ENCODE assay signal across 9 cellular contexts in the genomic region with DNA sequence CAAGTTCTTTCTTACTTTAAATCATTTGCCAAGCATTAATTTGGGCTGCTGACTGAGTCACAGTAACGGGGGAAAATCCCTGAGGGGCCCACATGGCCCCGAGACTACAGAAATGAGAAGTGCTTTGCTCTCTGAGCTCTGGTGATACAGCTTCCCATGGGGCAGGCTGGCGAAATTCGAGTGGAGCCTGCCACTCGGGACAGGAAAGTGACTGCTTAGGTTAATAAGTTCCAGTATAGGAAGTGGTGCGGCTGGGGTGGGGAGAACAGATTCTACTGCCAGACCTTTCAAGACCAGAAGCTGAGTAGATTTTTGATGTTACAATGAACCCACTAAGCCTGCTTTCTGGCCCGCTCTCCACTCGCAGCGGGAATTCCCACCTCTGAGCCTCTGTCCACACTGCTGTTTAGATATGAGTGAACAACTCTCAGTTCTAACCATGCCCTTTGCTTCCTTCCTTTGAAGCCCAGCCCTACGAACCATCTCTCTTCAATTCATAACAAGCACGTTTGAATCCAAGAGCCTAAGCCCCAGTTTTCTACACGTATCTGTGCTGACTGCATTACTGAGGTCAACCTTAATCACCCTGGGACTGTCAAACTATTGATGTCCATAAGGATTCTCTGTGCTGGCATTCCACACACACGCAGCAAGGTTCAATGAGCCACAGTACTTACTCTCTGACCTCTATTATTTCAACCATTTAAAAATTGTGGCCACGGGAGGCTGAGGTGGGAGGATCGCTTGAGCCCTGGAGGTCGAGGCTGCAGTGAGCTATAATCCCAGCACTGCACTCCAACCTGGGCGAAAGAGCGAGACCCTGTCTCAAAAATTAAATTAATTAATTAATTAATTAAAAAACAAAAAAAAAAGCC. TPM values are rescaled to one million over a fixed set of nuclear protein-coding genes. Genes with fewer than 3 reads are reported as not detected.
DNase-seq lines count a peak whose midpoint lies in the region; ATAC-seq, FAIRE-seq and TF ChIP-seq lines count a peak whose summit lies in the region.
"Had no signal": no experiment of that assay in that cellular context is flagged by ENCODE, and none has a peak within 500 bp of the region (broad histone marks: within the 10 kb centered on the region; RNA-seq: fewer than 3 reads in every experiment).

No MANE protein-coding gene starts in this region.

- POLR2A ChIA-PET in SK-N-SH (lab: Yijun Ruan, JAX) = no interaction called here

- no peak overlapping the region for H2AFZ ChIP-seq in SK-N-SH (ENCODE audit: low read depth)

- H3K27ac ChIP-seq in SK-N-SH (ENCODE audit: low read depth in 2 of 2, low read length in 1 of 2) = peak overlapping the region in 1 of 2 experiments; percentile 70; a peak in 3 of 4 replicates
- H3K27ac ChIP-seq in angular gyrus (ENCODE audit: low read depth, low read length) = peak overlapping the region; percentile 94
- H3K27ac ChIP-seq in lung (ENCODE audit: low read depth in 1 of 2, low read length in 1 of 2) = peak overlapping the region; percentile 12 to 81

- DNase-seq in GM13976 (ENCODE audit: low spot score) (peak; percentile 83), SK-N-SH (no peak), lung (ENCODE audit: low spot score) (no peak), epidermal melanocyte (ENCODE audit: insufficient read length, low spot score) (no peak), urothelium cell line (ENCODE audit: low spot score) (no peak)
- peak; percentile 81 for DNase-seq in stimulated activated naive CD8-positive, alpha-beta T cell treated with anti-CD3 and anti-CD28 coated beads, Interleukin-15, Interleukin-2, amounts not matched to agents 100 U/mL and 50 U/mL, for 24 hours

- H3K36me3 ChIP-seq in SK-N-SH (replicated peaks in 1 of 2; ENCODE audit: control insufficient read depth in 1 of 2, insufficient read depth in 2 of 2, low read length in 1 of 2) = peaks cover 25 to 27% of the 10 kb centered on the region in 2 experiments
- H3K36me3 ChIP-seq in lung (ENCODE audit: control insufficient read depth in 2 of 2, insufficient read depth in 2 of 2, low read length in 2 of 2) = peaks cover 0 to 11% of the 10 kb centered on the region in 2 donors

- H3K79me2 ChIP-seq in SK-N-SH (ENCODE audit: insufficient read depth) = peaks cover 96% of the 10 kb centered on the region

- peak; percentile 71 for ATAC-seq in HG02759 (IDR thresholded peaks at IDR 0.05; ENCODE audit: unreplicated experiment)
- ATAC-seq in lung (ENCODE audit: insufficient read depth, low FRiP score) = peak; percentile 67
- ATAC-seq in stimulated activated naive CD8-positive, alpha-beta T cell treated with anti-CD3 and anti-CD28 coated beads, Interleukin-15, Interleukin-2, amounts not matched to agents 100 U/mL and 50 U/mL, for 24 hours = peak; percentile 80

- no peaks in the 10 kb centered on the region for H3K9me2 ChIP-seq in SK-N-SH

- peak overlapping the region; percentile 21; the same call in 1 of the 2 replicates for H3K9ac ChIP-seq in SK-N-SH

- CTCF ChIA-PET in SK-N-SH (lab: Yijun Ruan, JAX) = interaction anchor here (1.5 kb wide), 1 partner anchor 151 kb away, joined by 4 read pairs; no protein-coding TSS in a partner anchor

- H3K27me3 ChIP-seq in SK-N-SH (ENCODE audit: insufficient read depth) = no peaks in the 10 kb centered on the region
- H3K27me3 ChIP-seq in lung (ENCODE audit: control insufficient read depth, insufficient read depth) = no peaks in the 10 kb centered on the region

- TF ChIP-seq EP300 in SK-N-SH (IDR thresholded peaks at IDR 0.05; ENCODE audit: borderline replicate concordance in 1 of 2, low read depth in 1 of 2, low read length in 1 of 2) = no peak

- H3K4me3 ChIP-seq in SK-N-SH (ENCODE audit: low read depth in 2 of 2, low read length in 1 of 2) (no peak overlapping the region), lung (no peak overlapping the region)

- peaks cover 28% of the 10 kb centered on the region for H3F3A ChIP-seq in SK-N-SH (replicated peaks; ENCODE audit: insufficient read depth)

- TF ChIP-seq CTCF in GM13976 (IDR thresholded peaks at IDR 0.05; ENCODE audit: borderline replicate concordance, control extremely low read depth, extremely low read depth, insufficient read depth, missing control alignments) (no peak), SK-N-SH (IDR thresholded peaks at IDR 0.05) (no peak), lung (IDR thresholded peaks at IDR 0.05; ENCODE audit: control extremely low read depth, extremely low read depth) (no peak)

- in situ Hi-C loops in GM13976 (cut with MboI; ENCODE audit: low sequenced_read_pairs, unreplicated experiment) = no loop called here

- WGBS in SK-N-SH (ENCODE audit: low lambda C conversion rate) = 68% methylated on average over 14 of the region's 18 CpGs
- WGBS in lung, 2 donors = 39 to 41% methylated on average over 18 of the region's 18 CpGs

- H3K9me3 ChIP-seq in SK-N-SH (no peaks in the 10 kb centered on the region), lung (ENCODE audit: control insufficient read depth in 2 of 2, insufficient read depth in 1 of 2, low read length in 1 of 2) (no peaks in the 10 kb centered on the region)

- H4K20me1 ChIP-seq in SK-N-SH (ENCODE audit: insufficient read depth) = peaks cover 19% of the 10 kb centered on the region; the same call in 1 of the 2 replicates

- H3K4me2 ChIP-seq in SK-N-SH = peak overlapping the region; percentile 67

- no peak for FAIRE-seq in urothelium cell line (lab: Jason Lieb, UNC)

- H3K4me1 ChIP-seq in SK-N-SH (ENCODE audit: control insufficient read depth in 1 of 2, insufficient read depth in 2 of 2, low read depth in 1 of 2, low read length in 1 of 2) = peaks cover 7 to 32% of the 10 kb centered on the region in 2 experiments
- peaks cover 0 to 11% of the 10 kb centered on the region in 2 donors for H3K4me1 ChIP-seq in lung (ENCODE audit: control insufficient read depth in 2 of 2, insufficient read depth in 2 of 2, low read length in 2 of 2)

- TF ChIP-seq RAD21 in SK-N-SH (IDR thresholded peaks at IDR 0.05; ENCODE audit: low read length) = no peak

TF ChIP-seq in SK-N-SH, 30 proteins besides CTCF, POLR2A, EP300 and RAD21 (continues in another document):
- TF ChIP-seq POLR2AphosphoS5 (IDR thresholded peaks at IDR 0.05; ENCODE audit: low read depth, low read length) (no peak), RXRA (IDR thresholded peaks at IDR 0.05; ENCODE audit: borderline replicate concordance, low read depth) (no peak), NRF1 (IDR thresholded peaks at IDR 0.05; ENCODE audit: low read depth, low read length) (no peak), MEF2A (IDR thresholded peaks at IDR 0.05; ENCODE audit: borderline replicate concordance, low read depth) (no peak), NFIC (IDR thresholded peaks at IDR 0.05; ENCODE audit: borderline replicate concordance) (no peak), TAF1 (IDR thresholded peaks at IDR 0.05; ENCODE audit: borderline replicate concordance, low read depth, low read length) (no peak), FOSL2 (IDR thresholded peaks at IDR 0.05; ENCODE audit: borderline replicate concordance, low read depth) (no peak), EZH2phosphoT487 (IDR thresholded peaks at IDR 0.05; ENCODE audit: borderline replicate concordance, low read depth) (no peak)
- TF ChIP-seq, protein P1, sequence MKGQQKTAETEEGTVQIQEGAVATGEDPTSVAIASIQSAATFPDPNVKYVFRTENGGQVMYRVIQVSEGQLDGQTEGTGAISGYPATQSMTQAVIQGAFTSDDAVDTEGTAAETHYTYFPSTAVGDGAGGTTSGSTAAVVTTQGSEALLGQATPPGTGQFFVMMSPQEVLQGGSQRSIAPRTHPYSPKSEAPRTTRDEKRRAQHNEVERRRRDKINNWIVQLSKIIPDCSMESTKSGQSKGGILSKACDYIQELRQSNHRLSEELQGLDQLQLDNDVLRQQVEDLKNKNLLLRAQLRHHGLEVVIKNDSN (IDR thresholded peaks at IDR 0.05; ENCODE audit: borderline replicate concordance, low read depth) = no peak
- TF ChIP-seq, protein P2, sequence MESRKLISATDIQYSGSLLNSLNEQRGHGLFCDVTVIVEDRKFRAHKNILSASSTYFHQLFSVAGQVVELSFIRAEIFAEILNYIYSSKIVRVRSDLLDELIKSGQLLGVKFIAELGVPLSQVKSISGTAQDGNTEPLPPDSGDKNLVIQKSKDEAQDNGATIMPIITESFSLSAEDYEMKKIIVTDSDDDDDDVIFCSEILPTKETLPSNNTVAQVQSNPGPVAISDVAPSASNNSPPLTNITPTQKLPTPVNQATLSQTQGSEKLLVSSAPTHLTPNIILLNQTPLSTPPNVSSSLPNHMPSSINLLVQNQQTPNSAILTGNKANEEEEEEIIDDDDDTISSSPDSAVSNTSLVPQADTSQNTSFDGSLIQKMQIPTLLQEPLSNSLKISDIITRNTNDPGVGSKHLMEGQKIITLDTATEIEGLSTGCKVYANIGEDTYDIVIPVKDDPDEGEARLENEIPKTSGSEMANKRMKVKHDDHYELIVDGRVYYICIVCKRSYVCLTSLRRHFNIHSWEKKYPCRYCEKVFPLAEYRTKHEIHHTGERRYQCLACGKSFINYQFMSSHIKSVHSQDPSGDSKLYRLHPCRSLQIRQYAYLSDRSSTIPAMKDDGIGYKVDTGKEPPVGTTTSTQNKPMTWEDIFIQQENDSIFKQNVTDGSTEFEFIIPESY (IDR thresholded peaks at IDR 0.05; ENCODE audit: borderline replicate concordance, low read depth) = no peak

RNA-seq across cellular contexts. Expression of a gene that starts 9.6 kb away (rescaled TPM):
- polyA plus RNA-seq in SK-N-SH (2012; rRNA removed) (54.1 and 56.4 TPM in 2 replicates), lung (10 to 100 TPM; 44.2 to 47.1 TPM)
- polyA plus RNA-seq in SK-N-SH (2012; cell fraction: cytosol; rRNA removed) = 13.7 and 23.4 TPM in 2 replicates
- polyA plus RNA-seq in SK-N-SH (2012; cell fraction: nucleus; rRNA removed) = 205 and 268 TPM in 2 replicates
- total RNA-seq in lung = 10 to 100 TPM; 28.0 to 44.3 TPM

RNA-seq across cellular contexts. Expression of a gene that starts 37.7 kb away (rescaled TPM):
- not detected in 2 replicates for polyA plus RNA-seq in SK-N-SH (2012; rRNA removed)
- not detected in 2 replicates for polyA plus RNA-seq in SK-N-SH (2012; cell fraction: cytosol; rRNA removed)
- not detected in 2 replicates for polyA plus RNA-seq in SK-N-SH (2012; cell fraction: nucleus; rRNA removed)
- not detected for total RNA-seq in lung
- polyA plus RNA-seq in lung = under 1 TPM in 1 of 2 donors, not detected in 1; 0.16 TPM
- total RNA-seq: neural crest cell had no signal

RNA-seq across cellular contexts. Expression of a gene that starts 51.5 kb away (rescaled TPM):
- polyA plus RNA-seq in SK-N-SH (2012; rRNA removed) = 0.05 and 0.23 TPM in 2 replicates
- polyA plus RNA-seq in SK-N-SH (2012; cell fraction: cytosol; rRNA removed) = 0.03 and 0.08 TPM in 2 replicates
- polyA plus RNA-seq in SK-N-SH (2012; cell fraction: nucleus; rRNA removed) = 0.06 and 0.11 TPM in 2 replicates
- total RNA-seq in lung = 10 to 100 TPM in 1 of 2 donors, 1 to 10 TPM in 1; 2.4 to 34.2 TPM
- 10 to 100 TPM; 11.2 to 11.5 TPM for polyA plus RNA-seq in lung
- total RNA-seq: neural crest cell had no signal

RNA-seq across cellular contexts. Expression of a gene that starts 55.5 kb away (rescaled TPM):
- polyA plus RNA-seq in SK-N-SH (2012; rRNA removed) (0.03 TPM in 2 replicates), lung (under 1 TPM; 0.10 to 0.17 TPM)
- polyA plus RNA-seq in SK-N-SH (2012; cell fraction: cytosol; rRNA removed) = 0.01 TPM in 1 of 2 replicates, not detected in the other
- 0.24 and 0.46 TPM in 2 replicates for polyA plus RNA-seq in SK-N-SH (2012; cell fraction: nucleus; rRNA removed)
- 1 to 10 TPM in 1 of 2 donors, not detected in 1; 1.3 TPM for total RNA-seq in lung
- total RNA-seq: neural crest cell had no signal

Comparison
In these comparisons a context has a peak if more than half of its experiments do, and no peak if none do; other contexts are left out.
1. DNase-seq: peak in GM13976 (single experiment) and stimulated activated naive CD8-positive, alpha-beta T cell treated with anti-CD3 and anti-CD28 coated beads, Interleukin-15, Interleukin-2, amounts not matched to agents 100 U/mL and 50 U/mL, for 24 hours (single experiment); none in SK-N-SH (single experiment), lung (single experiment), epidermal melanocyte (single experiment) and urothelium cell line (single experiment).
2. RNA of a gene that starts 51.5 kb away (polyA plus RNA-seq): 11.2 to 11.5 TPM in lung; 0.03 to 0.23 TPM in SK-N-SH; every median in the first group is over 4 times any median in the second.
3. Peak in every context shown above with its lines, with median percentiles within 50 percentile points of each other: ATAC-seq.